20 cellular contexts compared by ENCODE assay signal in the genomic region with DNA sequence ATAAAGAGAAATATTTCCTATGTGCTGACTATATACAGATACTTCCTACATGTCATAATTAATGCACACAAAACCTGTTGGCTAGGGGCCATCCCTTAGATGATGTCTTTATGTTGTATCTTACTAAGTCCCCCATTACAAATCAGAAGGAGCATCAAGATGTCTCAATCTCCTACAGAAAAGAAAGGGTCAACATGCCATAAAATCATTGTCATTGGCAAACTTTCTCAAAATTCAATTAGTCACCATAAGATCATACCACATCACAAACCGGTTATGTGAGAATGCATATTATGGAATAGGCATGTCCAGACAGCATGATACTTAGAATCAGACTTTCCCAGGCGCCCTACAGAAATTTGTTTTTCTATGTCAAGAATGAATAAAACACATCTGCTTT.
A peak's percentile ranks its signal among the peaks of the same experiment; 100 is the strongest.
DNase-seq lines count a peak whose midpoint lies in the region; ATAC-seq and TF ChIP-seq lines count a peak whose summit lies in the region.
"Had no signal": no experiment of that assay in that cellular context is flagged by ENCODE, and none has a peak within 500 bp of the region (broad histone marks: within the 10 kb centered on the region; RNA-seq: fewer than 3 reads in every experiment).

No MANE protein-coding gene starts in this region.

- H3K27ac ChIP-seq in 22Rv1 (peak overlapping the region; percentile 81), RWPE2 (ENCODE audit: poor library complexity, severe bottlenecking) (peak overlapping the region; percentile 67)
- H3K27ac ChIP-seq: BLaER1 treated with 17β-estradiol and CSF1 and Interleukin-3, amounts not matched to agents 10 nM and 100 nM; heart left ventricle had no signal

- H3K4me3 Mint-ChIP-seq in mesothelial cell of epicardium = no peak overlapping the region
- H3K4me3 Mint-ChIP-seq in Caco-2 (ENCODE audit: unreplicated experiment) = no peak overlapping the region
- H3K4me3 Mint-ChIP-seq: activated naive CD8-positive, alpha-beta T cell treated with anti-CD3 and anti-CD28 coated beads, Interleukin-2, amount 10 ng/mL, durations not matched to agents 7 days and 5 days; central memory CD8-positive, alpha-beta T cell; IgD-negative memory B cell; memory B cell had no signal

- no peaks in the 10 kb centered on the region for H3K36me3 ChIP-seq in RWPE2 (ENCODE audit: low read depth)
- no peaks in the 10 kb centered on the region for H3K36me3 ChIP-seq in Caco-2 (ENCODE audit: control insufficient read depth, insufficient read depth, low read length)
- H3K36me3 ChIP-seq: BLaER1 treated with 17β-estradiol and CSF1 and Interleukin-3, amounts not matched to agents 10 nM and 100 nM; heart left ventricle had no signal

- H3K9me3 Mint-ChIP-seq in mesothelial cell of epicardium = no peaks in the 10 kb centered on the region
- no peaks in the 10 kb centered on the region for H3K9me3 Mint-ChIP-seq in Caco-2 (ENCODE audit: unreplicated experiment)
- H3K9me3 Mint-ChIP-seq: central memory CD8-positive, alpha-beta T cell; IgD-negative memory B cell; memory B cell had no signal

- H3K27me3 ChIP-seq in RWPE2 (ENCODE audit: insufficient read depth, poor library complexity, severe bottlenecking) = no peaks in the 10 kb centered on the region
- H3K27me3 ChIP-seq in Caco-2 (replicated peaks; ENCODE audit: control insufficient read depth, insufficient read depth, low read length) = no peaks in the 10 kb centered on the region
- H3K27me3 ChIP-seq: BLaER1 treated with 17β-estradiol and CSF1 and Interleukin-3, amounts not matched to agents 10 nM and 100 nM; heart left ventricle had no signal

- intact Hi-C loops in Caco-2 (cut with micrococcal nuclease; ENCODE audit: unreplicated experiment) = no loop called here

- H3K27ac Mint-ChIP-seq in mesothelial cell of epicardium (peak overlapping the region; percentile 47), Caco-2 (ENCODE audit: unreplicated experiment) (no peak overlapping the region)
- H3K27ac Mint-ChIP-seq: IgD-negative memory B cell, memory B cell had no signal

- H3K36me3 Mint-ChIP-seq in mesothelial cell of epicardium (no peaks in the 10 kb centered on the region), Caco-2 (ENCODE audit: insufficient read depth, unreplicated experiment) (no peaks in the 10 kb centered on the region)
- H3K36me3 Mint-ChIP-seq: IgD-negative memory B cell, memory B cell had no signal

- H3K27me3 Mint-ChIP-seq in mesothelial cell of epicardium (ENCODE audit: low read depth) = no peaks in the 10 kb centered on the region
- H3K27me3 Mint-ChIP-seq in Caco-2 (ENCODE audit: insufficient read depth, unreplicated experiment) = peaks cover 10% of the 10 kb centered on the region
- H3K27me3 Mint-ChIP-seq: activated naive CD8-positive, alpha-beta T cell treated with anti-CD3 and anti-CD28 coated beads, Interleukin-2, amount 10 ng/mL, durations not matched to agents 7 days and 5 days; central memory CD8-positive, alpha-beta T cell; memory B cell had no signal

- ATAC-seq in RWPE2 (ENCODE audit: low read depth) = peak; percentile 77
- no peak for ATAC-seq in SK-N-SH treated with all-trans-retinoic acid at 6 μM for 48 hours
- ATAC-seq: heart left ventricle, left cardiac atrium had no signal

- DNase-seq in HS-5 (ENCODE audit: low read depth) (peak; percentile 14), RWPE2 (ENCODE audit: low spot score) (no peak), mesothelial cell of epicardium (ENCODE audit: low spot score in 2 of 2, unreplicated experiment in 2 of 2) (no peak), Caco-2 (no peak)
- no peak for DNase-seq in effector CD8-positive, alpha-beta T cell (lab: John Stamatoyannopoulos, UW)
- DNase-seq: activated CD4-positive, alpha-beta T cell treated with anti-CD3 and anti-CD28 coated beads, Interleukin-2, amount 50 U/mL, for 4 hours; activated CD4-positive, CD25-positive, alpha-beta regulatory T cell; activated CD8-positive, alpha-beta memory T cell treated with anti-CD3 and anti-CD28 coated beads, Interleukin-2, amount 50 U/mL, for 4 hours; activated naive CD8-positive, alpha-beta T cell treated with anti-CD3 and anti-CD28 coated beads, Interleukin-2, amount 10 ng/mL, durations not matched to agents 7 days and 5 days; dermis blood vessel endothelial cell; heart left ventricle; left cardiac atrium; NCI-H1436; NCI-H526 treated with DMSO at 0.1 percent for 48 hours had no signal

- TF ChIP-seq CTCF in 22Rv1 (IDR thresholded peaks at IDR 0.05) (no peak), RWPE2 (IDR thresholded peaks at IDR 0.05; ENCODE audit: poor library complexity, severe bottlenecking) (no peak), mesothelial cell of epicardium (IDR thresholded peaks at IDR 0.05; ENCODE audit: unreplicated experiment) (no peak), Caco-2 (IDR thresholded peaks at IDR 0.05; ENCODE audit: insufficient read depth in 1 of 2, low read depth in 1 of 2, low read length in 1 of 2, severe bottlenecking in 1 of 2, unreplicated experiment in 1 of 2) (no peak)

- H3K4me1 Mint-ChIP-seq in mesothelial cell of epicardium (peaks cover 35% of the 10 kb centered on the region), Caco-2 (ENCODE audit: low read depth, unreplicated experiment) (peaks cover 6% of the 10 kb centered on the region)

- BruUV-seq in Caco-2 (replicated peaks; lab: Mats Ljungman, UMichigan) = no TSS peak

- H3K4me1 ChIP-seq in RWPE2 (ENCODE audit: insufficient read depth, poor library complexity, severe bottlenecking) (peaks cover 40% of the 10 kb centered on the region), Caco-2 (peaks cover 3% of the 10 kb centered on the region; the same call in 1 of the 2 replicates)

- POLR2A ChIA-PET in Caco-2 (lab: Charles Lee) = no interaction called here

- H3K9me3 ChIP-seq in RWPE2 (ENCODE audit: severe bottlenecking) (no peaks in the 10 kb centered on the region), Caco-2 (no peaks in the 10 kb centered on the region)
- H3K9me3 ChIP-seq: BLaER1 treated with 17β-estradiol and CSF1 and Interleukin-3, amounts not matched to agents 10 nM and 100 nM; heart left ventricle had no signal

- H3K4me3 ChIP-seq in RWPE2 (ENCODE audit: severe bottlenecking) (no peak overlapping the region), Caco-2 (ENCODE audit: low read depth, low read length) (no peak overlapping the region)
- H3K4me3 ChIP-seq: BLaER1 treated with 17β-estradiol and CSF1 and Interleukin-3, amounts not matched to agents 10 nM and 100 nM; heart left ventricle had no signal

- CTCF ChIA-PET in Caco-2 (lab: Charles Lee) = no interaction called here

TF ChIP-seq in SK-N-SH treated with all-trans-retinoic acid at 6 μM for 48 hours, 23 proteins besides CTCF, POLR2A, EP300 and RAD21:
- TF ChIP-seq ZC3H10 (CRISPR knock-in tag; IDR thresholded peaks at IDR 0.05) (no peak), ZFP30 (CRISPR knock-in tag; IDR thresholded peaks at IDR 0.05) (no peak), SNAI2 (CRISPR knock-in tag; IDR thresholded peaks at IDR 0.05) (no peak), TCF4 (CRISPR knock-in tag; IDR thresholded peaks at IDR 0.05; ENCODE audit: borderline replicate concordance) (no peak), CSDC2 (CRISPR knock-in tag; IDR thresholded peaks at IDR 0.05) (no peak), ZNF565 (CRISPR knock-in tag; conservative IDR thresholded peaks at IDR 0.05; ENCODE audit: low read depth) (no peak), ISL1 (CRISPR knock-in tag; IDR thresholded peaks at IDR 0.05) (no peak), ESRRG (CRISPR knock-in tag; IDR thresholded peaks at IDR 0.05) (no peak), GLIS3 (CRISPR knock-in tag; IDR thresholded peaks at IDR 0.05) (no peak), RARB (CRISPR knock-in tag; IDR thresholded peaks at IDR 0.05) (no peak), ZNF8 (CRISPR knock-in tag; IDR thresholded peaks at IDR 0.05) (no peak)
- TF ChIP-seq, protein P1, sequence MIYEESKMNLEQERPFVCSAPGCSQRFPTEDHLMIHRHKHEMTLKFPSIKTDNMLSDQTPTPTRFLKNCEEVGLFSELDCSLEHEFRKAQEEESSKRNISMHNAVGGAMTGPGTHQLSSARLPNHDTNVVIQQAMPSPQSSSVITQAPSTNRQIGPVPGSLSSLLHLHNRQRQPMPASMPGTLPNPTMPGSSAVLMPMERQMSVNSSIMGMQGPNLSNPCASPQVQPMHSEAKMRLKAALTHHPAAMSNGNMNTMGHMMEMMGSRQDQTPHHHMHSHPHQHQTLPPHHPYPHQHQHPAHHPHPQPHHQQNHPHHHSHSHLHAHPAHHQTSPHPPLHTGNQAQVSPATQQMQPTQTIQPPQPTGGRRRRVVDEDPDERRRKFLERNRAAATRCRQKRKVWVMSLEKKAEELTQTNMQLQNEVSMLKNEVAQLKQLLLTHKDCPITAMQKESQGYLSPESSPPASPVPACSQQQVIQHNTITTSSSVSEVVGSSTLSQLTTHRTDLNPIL (CRISPR knock-in tag; IDR thresholded peaks at IDR 0.05; ENCODE audit: low read depth) = no peak
- TF ChIP-seq, protein P2, sequence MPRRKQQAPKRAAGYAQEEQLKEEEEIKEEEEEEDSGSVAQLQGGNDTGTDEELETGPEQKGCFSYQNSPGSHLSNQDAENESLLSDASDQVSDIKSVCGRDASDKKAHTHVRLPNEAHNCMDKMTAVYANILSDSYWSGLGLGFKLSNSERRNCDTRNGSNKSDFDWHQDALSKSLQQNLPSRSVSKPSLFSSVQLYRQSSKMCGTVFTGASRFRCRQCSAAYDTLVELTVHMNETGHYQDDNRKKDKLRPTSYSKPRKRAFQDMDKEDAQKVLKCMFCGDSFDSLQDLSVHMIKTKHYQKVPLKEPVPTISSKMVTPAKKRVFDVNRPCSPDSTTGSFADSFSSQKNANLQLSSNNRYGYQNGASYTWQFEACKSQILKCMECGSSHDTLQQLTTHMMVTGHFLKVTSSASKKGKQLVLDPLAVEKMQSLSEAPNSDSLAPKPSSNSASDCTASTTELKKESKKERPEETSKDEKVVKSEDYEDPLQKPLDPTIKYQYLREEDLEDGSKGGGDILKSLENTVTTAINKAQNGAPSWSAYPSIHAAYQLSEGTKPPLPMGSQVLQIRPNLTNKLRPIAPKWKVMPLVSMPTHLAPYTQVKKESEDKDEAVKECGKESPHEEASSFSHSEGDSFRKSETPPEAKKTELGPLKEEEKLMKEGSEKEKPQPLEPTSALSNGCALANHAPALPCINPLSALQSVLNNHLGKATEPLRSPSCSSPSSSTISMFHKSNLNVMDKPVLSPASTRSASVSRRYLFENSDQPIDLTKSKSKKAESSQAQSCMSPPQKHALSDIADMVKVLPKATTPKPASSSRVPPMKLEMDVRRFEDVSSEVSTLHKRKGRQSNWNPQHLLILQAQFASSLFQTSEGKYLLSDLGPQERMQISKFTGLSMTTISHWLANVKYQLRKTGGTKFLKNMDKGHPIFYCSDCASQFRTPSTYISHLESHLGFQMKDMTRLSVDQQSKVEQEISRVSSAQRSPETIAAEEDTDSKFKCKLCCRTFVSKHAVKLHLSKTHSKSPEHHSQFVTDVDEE (CRISPR knock-in tag; IDR thresholded peaks at IDR 0.05) = no peak
